In genomic region chr9:120936011-120936763, GRCh38 we compare ENCODE assay signal across 8 cellular contexts. TPM values are rescaled to one million over a fixed set of nuclear protein-coding genes. Genes with fewer than 3 reads are reported as not detected.
DNase-seq lines count a peak whose midpoint lies in the region; ATAC-seq, FAIRE-seq and TF ChIP-seq lines count a peak whose summit lies in the region.

No MANE protein-coding gene starts in this region.

- TF ChIP-seq CTCF in pancreas (IDR thresholded peaks at IDR 0.05), result peak; percentile 59 to 85 (median 74)

- peaks cover 0 to under 1% of the 10 kb centered on the region in 2 donors for H3K36me3 Mint-ChIP-seq in activated naive CD4-positive, alpha-beta T cell treated with anti-CD3 and anti-CD28 coated beads, Interleukin-2, amount 50 U/mL, for 72 hours

- no peak for FAIRE-seq in pancreas (lab: Jason Lieb, UNC)

- peak overlapping the region; percentile 85 to 86 for H3K27ac Mint-ChIP-seq in activated naive CD4-positive, alpha-beta T cell treated with anti-CD3 and anti-CD28 coated beads, Interleukin-2, amount 50 U/mL, for 72 hours

- no peaks in the 10 kb centered on the region for H3K36me3 ChIP-seq in pancreas
- H3K36me3 ChIP-seq in thymus (ENCODE audit: control insufficient read depth, insufficient read depth), result no peaks in the 10 kb centered on the region

- peak; percentile 39 for ATAC-seq in GM21619 (IDR thresholded peaks at IDR 0.05; ENCODE audit: unreplicated experiment)
- peak; percentile 91 for ATAC-seq in SK-N-SH treated with all-trans-retinoic acid at 6 μM for 48 hours
- peak; percentile 74 to 75 for ATAC-seq in activated naive CD4-positive, alpha-beta T cell treated with anti-CD3 and anti-CD28 coated beads, Interleukin-2, amount 50 U/mL, for 72 hours
- peak; percentile 89 to 95 (median 90) for ATAC-seq in pancreas

- no peaks in the 10 kb centered on the region for H3K9me3 ChIP-seq in pancreas
- H3K9me3 ChIP-seq in thymus (ENCODE audit: control insufficient read depth), result no peaks in the 10 kb centered on the region

- H3K27ac ChIP-seq in pancreas (peak overlapping the region in 3 of 4 donors; percentile 53 to 88 (median 84)), thymus (ENCODE audit: low read depth) (peak overlapping the region; percentile 91)

- H3K4me3 ChIP-seq in pancreas (no peak overlapping the region), thymus (ENCODE audit: low read length) (no peak overlapping the region)

- H3K4me1 ChIP-seq in pancreas (peaks cover 15 to 20% (median 19%) of the 10 kb centered on the region in 3 donors), thymus (ENCODE audit: control insufficient read depth, insufficient read depth, low read length) (peaks cover 53% of the 10 kb centered on the region)

- intact Hi-C loops in pancreas (cut with DNase I), result loop anchor here in 1 of 3 donors (10.0 kb wide), 1 partner anchor 181 kb away; no protein-coding TSS in a partner anchor

- no peaks in the 10 kb centered on the region for H3K27me3 ChIP-seq in pancreas
- H3K27me3 ChIP-seq in thymus (ENCODE audit: control insufficient read depth, insufficient read depth), result no peaks in the 10 kb centered on the region

- H3K9me3 Mint-ChIP-seq in activated naive CD4-positive, alpha-beta T cell treated with anti-CD3 and anti-CD28 coated beads, Interleukin-2, amount 50 U/mL, for 72 hours, result no peaks in the 10 kb centered on the region

- DNase-seq in COLO829 (ENCODE audit: low spot score), result peak; percentile 96
- peak; percentile 53 for DNase-seq in NCI-H1048 (lab: John Stamatoyannopoulos, UW)
- DNase-seq in activated naive CD4-positive, alpha-beta T cell treated with anti-CD3 and anti-CD28 coated beads, Interleukin-2, amount 50 U/mL, for 72 hours (ENCODE audit: low spot score in 2 of 2), result peak; percentile 87 to 94
- DNase-seq in glomerular endothelial cell (ENCODE audit: extremely low read depth, low read depth, low spot score), result peak; percentile 81
- DNase-seq in pancreas, result peak; percentile 83 to 99 (median 94)

- 17 to 19% methylated on average over 10 of the region's 10 CpGs for WGBS in pancreas, 2 donors
- WGBS in thymus, result 1% methylated on average over 10 of the region's 10 CpGs

TF ChIP-seq in SK-N-SH treated with all-trans-retinoic acid at 6 μM for 48 hours, 23 proteins besides CTCF, POLR2A, EP300 and RAD21:
- no peak for TF ChIP-seq TCF4 (CRISPR knock-in tag; IDR thresholded peaks at IDR 0.05; ENCODE audit: borderline replicate concordance)
- no peak for TF ChIP-seq ESRRG (CRISPR knock-in tag; IDR thresholded peaks at IDR 0.05)
- no peak for TF ChIP-seq POU6F1 (CRISPR knock-in tag; IDR thresholded peaks at IDR 0.05; ENCODE audit: borderline replicate concordance, low read depth)
- no peak for TF ChIP-seq BACH2 (CRISPR knock-in tag; IDR thresholded peaks at IDR 0.05; ENCODE audit: borderline replicate concordance)
- TF ChIP-seq CSRNP3 (CRISPR knock-in tag; IDR thresholded peaks at IDR 0.05), result no peak

RNA-seq across cellular contexts. Expression of gene TRAF1, which starts 9.6 kb away (rescaled TPM):
- total RNA-seq in activated naive CD4-positive, alpha-beta T cell treated with anti-CD3 and anti-CD28 coated beads, Interleukin-2, amount 50 U/mL, for 72 hours, result 100 to 1,000 TPM in 1 of 2 donors, 10 to 100 TPM in 1; 99.5 to 100 TPM
- total RNA-seq in glomerular endothelial cell (4.2 and 4.3 TPM in 2 replicates), pancreas (1 to 10 TPM; 1.3 to 8.1 (median 1.7) TPM)
- polyA plus RNA-seq in pancreas (1 to 10 TPM; 5.2 to 6.2 TPM), thymus (21.7 TPM)

RNA-seq across cellular contexts. Expression of gene PHF19, which starts 59.2 kb away (rescaled TPM):
- total RNA-seq in activated naive CD4-positive, alpha-beta T cell treated with anti-CD3 and anti-CD28 coated beads, Interleukin-2, amount 50 U/mL, for 72 hours, result 100 to 1,000 TPM; 305 to 312 TPM
- total RNA-seq in glomerular endothelial cell (22.4 and 36.8 TPM in 2 replicates), pancreas (1 to 10 TPM; 2.2 to 7.4 (median 4.0) TPM)
- polyA plus RNA-seq in pancreas (1 to 10 TPM; 4.3 to 5.9 TPM), thymus (32.6 TPM)

Comparison
In these comparisons a context has a peak if more than half of its experiments do, and no peak if none do; other contexts are left out.
1. ATAC-seq: peak in every context shown above with its lines; median percentile 91 in SK-N-SH treated with all-trans-retinoic acid at 6 μM for 48 hours; 90 in pancreas; 74 in activated naive CD4-positive, alpha-beta T cell treated with anti-CD3 and anti-CD28 coated beads, Interleukin-2, amount 50 U/mL, for 72 hours; 39 in GM21619.
2. RNA of gene TRAF1, which starts 9.6 kb away (total RNA-seq): 99.5 to 100 TPM in activated naive CD4-positive, alpha-beta T cell treated with anti-CD3 and anti-CD28 coated beads, Interleukin-2, amount 50 U/mL, for 72 hours; 4.2 to 4.3 TPM in glomerular endothelial cell and 1.3 to 8.1 TPM in pancreas; every median in the first group is over 10 times any median in the second.
3. Peak in every context shown above with its lines, with median percentiles within 50 percentile points of each other: DNase-seq.